10 cellular contexts compared by ENCODE assay signal in genomic region chr19:13978306-13978705, GRCh38. TPM values are rescaled to one million over a fixed set of nuclear protein-coding genes. Genes with fewer than 3 reads are reported as not detected.
DNase-seq lines count a peak whose midpoint lies in the region; ATAC-seq, FAIRE-seq and TF ChIP-seq lines count a peak whose summit lies in the region.
"Had no signal": no experiment of that assay in that cellular context is flagged by ENCODE, and none has a peak within 500 bp of the region (broad histone marks: within the 10 kb centered on the region; RNA-seq: fewer than 3 reads in every experiment).

No MANE protein-coding gene starts in this region.

- no peak for TF ChIP-seq EP300 in HepG2 (IDR thresholded peaks at IDR 0.05; ENCODE audit: low read depth in 2 of 2, low read length in 2 of 2)
- no peak for TF ChIP-seq EP300 in HepG2 (CRISPR knock-in tag; IDR thresholded peaks at IDR 0.05; ENCODE audit: borderline replicate concordance)

- H3K4me2 ChIP-seq in HepG2 (ENCODE audit: low read depth, low read length), result no peak overlapping the region

- CTCF ChIA-PET in HepG2 (lab: Yijun Ruan, JAX; ENCODE audit: low intra/inter-chr PET ratio, low total read pairs), result no interaction called here

- intact Hi-C loops in right lobe of liver (cut with DNase I) (no loop called here), HepG2 (cut with micrococcal nuclease; ENCODE audit: unreplicated experiment) (no loop called here), kidney (cut with DNase I) (no loop called here)

- no TSS peak for BruUV-seq in HepG2 (replicated peaks; lab: Mats Ljungman, UMichigan)

- in situ Hi-C loops in HepG2 (cut with HindIII; ENCODE audit: extremely low pct_ligation_motif_present, low pct_unique_long_range_greater_than_20kb), result no loop called here

- no peaks in the 10 kb centered on the region for H4K20me1 ChIP-seq in HepG2 (ENCODE audit: insufficient read depth, low read length)

- no peaks in the 10 kb centered on the region for H3K27me3 Mint-ChIP-seq in stimulated activated naive CD8-positive, alpha-beta T cell treated with anti-CD3 and anti-CD28 coated beads, Interleukin-15, amount 100 ng/mL, for 72 hours

- H3K27ac ChIP-seq in right lobe of liver (no peak overlapping the region), HepG2 (ENCODE audit: extremely low read length, insufficient read depth, low read length) (no peak overlapping the region), kidney (ENCODE audit: low read depth in 2 of 2, low read length in 2 of 2) (no peak overlapping the region)

- H3K9me3 ChIP-seq in right lobe of liver, result no peaks in the 10 kb centered on the region
- no peaks in the 10 kb centered on the region for H3K9me3 ChIP-seq in HepG2 (ENCODE audit: low read length)
- H3K9me3 ChIP-seq in kidney (ENCODE audit: control insufficient read depth in 1 of 2, low read length in 2 of 2), result no peaks in the 10 kb centered on the region

- H3K27ac Mint-ChIP-seq in stimulated activated naive CD8-positive, alpha-beta T cell treated with anti-CD3 and anti-CD28 coated beads, Interleukin-15, amount 100 ng/mL, for 72 hours, result peak overlapping the region in 1 of 2 donors; percentile 67

- peaks cover 0 to 11% (median 4%) of the 10 kb centered on the region in 4 donors for H3K36me3 ChIP-seq in right lobe of liver
- H3K36me3 ChIP-seq in HepG2 (replicated peaks in 1 of 2; ENCODE audit: control insufficient read depth in 1 of 2, insufficient read depth in 2 of 2, low read length in 2 of 2), result peaks cover 10 to 23% of the 10 kb centered on the region in 2 experiments; a peak in 3 of 5 replicates
- peaks cover 8 to 12% of the 10 kb centered on the region in 2 donors for H3K36me3 ChIP-seq in kidney (ENCODE audit: control insufficient read depth in 1 of 2, insufficient read depth in 2 of 2, low read length in 2 of 2)

- DNase-seq in right lobe of liver (peak in 2 of 3 donors; percentile 70 to 71), HepG2 (ENCODE audit: low spot score) (no peak), astrocyte of the hippocampus (ENCODE audit: low read depth, low spot score) (peak; percentile 62), kidney (peak; percentile 92), HCEC 1CT (no peak), SKM-1 treated with dmso at 0.1 percent for 144 hours (lab: John Stamatoyannopoulos, UW; ENCODE audit: unreplicated experiment) (no peak)
- peak; percentile 15 to 46 for DNase-seq in stimulated activated naive CD8-positive, alpha-beta T cell treated with anti-CD3 and anti-CD28 coated beads, Interleukin-15, amount 100 ng/mL, for 72 hours
- DNase-seq: DND-41 had no signal

- ATAC-seq in right lobe of liver (peak; percentile 64 to 78 (median 76)), HepG2 (no peak), GM21786 (IDR thresholded peaks at IDR 0.05; ENCODE audit: unreplicated experiment) (no peak)
- ATAC-seq in stimulated activated naive CD8-positive, alpha-beta T cell treated with anti-CD3 and anti-CD28 coated beads, Interleukin-15, amount 100 ng/mL, for 72 hours, result peak; percentile 64

- peak overlapping the region; percentile 58 to 80 for H3K4me3 Mint-ChIP-seq in stimulated activated naive CD8-positive, alpha-beta T cell treated with anti-CD3 and anti-CD28 coated beads, Interleukin-15, amount 100 ng/mL, for 72 hours

- H2AFZ ChIP-seq in HepG2 (ENCODE audit: low read length), result no peak overlapping the region

- TF ChIP-seq POLR2A in right lobe of liver (IDR thresholded peaks at IDR 0.05) (no peak), HepG2 (IDR thresholded peaks at IDR 0.05; ENCODE audit: insufficient read depth in 1 of 2, low read depth in 2 of 2, low read length in 2 of 2) (no peak)

- no peaks in the 10 kb centered on the region for H3K9me3 Mint-ChIP-seq in stimulated activated naive CD8-positive, alpha-beta T cell treated with anti-CD3 and anti-CD28 coated beads, Interleukin-15, amount 100 ng/mL, for 72 hours

- H3K27me3 ChIP-seq in right lobe of liver (no peaks in the 10 kb centered on the region), HepG2 (ENCODE audit: control insufficient read depth in 1 of 2, insufficient read depth in 2 of 2, low read length in 2 of 2) (no peaks in the 10 kb centered on the region)

- POLR2A ChIA-PET in HepG2 (lab: Yijun Ruan, JAX), result no interaction called here

- FAIRE-seq in HepG2 (lab: Jason Lieb, UNC) (no peak), kidney (lab: Jason Lieb, UNC) (no peak)

- TF ChIP-seq CTCF in right lobe of liver (IDR thresholded peaks at IDR 0.05) (no peak), HepG2 (CRISPR knock-in tag; IDR thresholded peaks at IDR 0.05) (no peak), kidney (IDR thresholded peaks at IDR 0.05; ENCODE audit: borderline replicate concordance, extremely low read depth, insufficient read depth) (no peak)

- no peak for TF ChIP-seq RAD21 in HepG2 (CRISPR knock-in tag; IDR thresholded peaks at IDR 0.05)

- WGBS in right lobe of liver (ENCODE audit: insufficient coverage, low coverage, low lambda C conversion rate, missing lambda C conversion rate), result 66% methylated on average over 4 of the region's 19 CpGs
- 92% methylated on average over 3 of the region's 19 CpGs for WGBS in HepG2 (ENCODE audit: low lambda C conversion rate)

- peak overlapping the region; percentile 16 to 33 (median 21) for H3K4me3 ChIP-seq in right lobe of liver
- no peak overlapping the region for H3K4me3 ChIP-seq in HepG2 (replicated peaks in 1 of 3; ENCODE audit: insufficient read depth in 1 of 3, low read depth in 2 of 3, low read length in 3 of 3)
- H3K4me3 ChIP-seq in kidney (ENCODE audit: low read length in 2 of 2), result no peak overlapping the region

- peaks cover 59% of the 10 kb centered on the region for H3K4me1 Mint-ChIP-seq in stimulated activated naive CD8-positive, alpha-beta T cell treated with anti-CD3 and anti-CD28 coated beads, Interleukin-15, amount 100 ng/mL, for 72 hours

- H3K9ac ChIP-seq in HepG2 (ENCODE audit: insufficient read depth, low read depth, low read length), result no peak overlapping the region
- H3K9ac ChIP-seq in kidney (ENCODE audit: low read length in 2 of 2), result no peak overlapping the region

- no peaks in the 10 kb centered on the region for H3K4me1 ChIP-seq in right lobe of liver
- H3K4me1 ChIP-seq in HepG2 (ENCODE audit: insufficient read depth, low read length), result no peaks in the 10 kb centered on the region
- H3K4me1 ChIP-seq in kidney (ENCODE audit: control insufficient read depth in 1 of 2, insufficient read depth in 1 of 2, low read depth in 1 of 2, low read length in 2 of 2), result peaks cover 0 to 4% of the 10 kb centered on the region in 2 donors

- H3K79me2 ChIP-seq in HepG2 (ENCODE audit: insufficient read depth, low read length), result no peaks in the 10 kb centered on the region

RNA-seq across cellular contexts. Expression of gene DCAF15, which starts 26.0 kb away (rescaled TPM):
- total RNA-seq in right lobe of liver (1 to 10 TPM; 5.6 to 8.7 (median 7.7) TPM), HepG2 (2016; rRNA removed; fragmentation: Illumina TruSeq; extraction: Trizol) (8.5 and 14.0 TPM in 2 replicates), kidney (35.5 TPM)
- total RNA-seq in HepG2 (2016; cell fraction: cytosol; rRNA removed; fragmentation: Illumina TruSeq; extraction: Trizol; ENCODE audit: low read depth), result 11.3 and 12.1 TPM in 2 replicates
- 7.3 and 14.2 TPM in 2 replicates for total RNA-seq in HepG2 (2016; cell fraction: insoluble cytoplasmic fraction; rRNA removed; fragmentation: Illumina TruSeq; extraction: Trizol)
- total RNA-seq in HepG2 (2016; cell fraction: membrane; rRNA removed; fragmentation: Illumina TruSeq; extraction: Trizol), result 13.3 and 15.4 TPM in 2 replicates
- 12.9 and 17.6 TPM in 2 replicates for total RNA-seq in HepG2 (2016; cell fraction: nucleus; rRNA removed; fragmentation: Illumina TruSeq; extraction: Trizol)
- polyA plus RNA-seq in HepG2 (2011; rRNA removed) (13.5 and 13.6 TPM in 2 replicates), kidney (ENCODE audit: insufficient read depth, low read depth, low replicate concordance) (21.9 TPM)
- 5.9 and 10.2 TPM in 2 replicates for polyA plus RNA-seq in HepG2 (2011; cell fraction: cytosol; rRNA removed)
- polyA plus RNA-seq in HepG2 (2011; cell fraction: nucleus; rRNA removed), result 69.0 and 111 TPM in 2 replicates
- 9.5 and 10.5 TPM in 2 replicates for polyA plus RNA-seq in HepG2 (2012)
- polyA plus RNA-seq in HepG2 (2016; cell fraction: cytosol; fragmentation: Illumina TruSeq; extraction: Trizol; ENCODE audit: low read depth), result 8.3 and 9.9 TPM in 2 replicates
- polyA plus RNA-seq in HepG2 (2016; cell fraction: insoluble cytoplasmic fraction; fragmentation: Illumina TruSeq; extraction: Trizol; ENCODE audit: low read depth), result 15.3 and 20.8 TPM in 2 replicates
- 8.6 TPM in 2 replicates for polyA plus RNA-seq in HepG2 (2016; cell fraction: membrane; fragmentation: Illumina TruSeq; extraction: Trizol; ENCODE audit: low read depth)
- polyA plus RNA-seq in HepG2 (2016; cell fraction: nucleus; fragmentation: Illumina TruSeq; extraction: Trizol; ENCODE audit: insufficient read depth, low read depth), result 52.7 and 54.2 TPM in 2 replicates
- 18.8 and 26.1 TPM in 2 replicates for polyA minus RNA-seq in HepG2 (2011; rRNA and poly(A)+ RNA removed; ENCODE audit: low replicate concordance)
- 6.5 and 8.8 TPM in 2 replicates for polyA minus RNA-seq in HepG2 (2011; cell fraction: cytosol; rRNA and poly(A)+ RNA removed)
- 12.1 and 15.6 TPM in 2 replicates for polyA minus RNA-seq in HepG2 (2011; cell fraction: nucleus; rRNA and poly(A)+ RNA removed)

RNA-seq across cellular contexts. Expression of gene RFX1, which starts 27.8 kb away (rescaled TPM):
- 1 to 10 TPM; 2.5 to 9.3 (median 5.7) TPM for total RNA-seq in right lobe of liver
- 1.3 and 1.4 TPM in 2 replicates for total RNA-seq in HepG2 (2016; rRNA removed; fragmentation: Illumina TruSeq; extraction: Trizol)
- 0.62 and 1.0 TPM in 2 replicates for total RNA-seq in HepG2 (2016; cell fraction: cytosol; rRNA removed; fragmentation: Illumina TruSeq; extraction: Trizol; ENCODE audit: low read depth)
- total RNA-seq in HepG2 (2016; cell fraction: insoluble cytoplasmic fraction; rRNA removed; fragmentation: Illumina TruSeq; extraction: Trizol), result 1.2 and 1.9 TPM in 2 replicates
- total RNA-seq in HepG2 (2016; cell fraction: membrane; rRNA removed; fragmentation: Illumina TruSeq; extraction: Trizol), result 1.2 and 1.6 TPM in 2 replicates
- total RNA-seq in HepG2 (2016; cell fraction: nucleus; rRNA removed; fragmentation: Illumina TruSeq; extraction: Trizol), result 2.1 and 2.3 TPM in 2 replicates
- 0.56 and 1.1 TPM in 2 replicates for polyA plus RNA-seq in HepG2 (2011; rRNA removed)
- 0.14 and 0.17 TPM in 2 replicates for polyA plus RNA-seq in HepG2 (2011; cell fraction: cytosol; rRNA removed)
- polyA plus RNA-seq in HepG2 (2011; cell fraction: nucleus; rRNA removed), result 5.8 and 9.2 TPM in 2 replicates
- polyA plus RNA-seq in HepG2 (2012), result 2.1 and 3.0 TPM in 2 replicates
- 0.23 and 0.45 TPM in 2 replicates for polyA plus RNA-seq in HepG2 (2016; cell fraction: cytosol; fragmentation: Illumina TruSeq; extraction: Trizol; ENCODE audit: low read depth)
- polyA plus RNA-seq in HepG2 (2016; cell fraction: insoluble cytoplasmic fraction; fragmentation: Illumina TruSeq; extraction: Trizol; ENCODE audit: low read depth), result 1.9 and 3.5 TPM in 2 replicates
- 0.90 and 1.1 TPM in 2 replicates for polyA plus RNA-seq in HepG2 (2016; cell fraction: membrane; fragmentation: Illumina TruSeq; extraction: Trizol; ENCODE audit: low read depth)
- 8.9 and 9.5 TPM in 2 replicates for polyA plus RNA-seq in HepG2 (2016; cell fraction: nucleus; fragmentation: Illumina TruSeq; extraction: Trizol; ENCODE audit: insufficient read depth, low read depth)
- polyA minus RNA-seq in HepG2 (2011; rRNA and poly(A)+ RNA removed; ENCODE audit: low replicate concordance), result 1.2 and 1.4 TPM in 2 replicates
- 1.5 and 2.4 TPM in 2 replicates for polyA minus RNA-seq in HepG2 (2011; cell fraction: cytosol; rRNA and poly(A)+ RNA removed)
- polyA minus RNA-seq in HepG2 (2011; cell fraction: nucleus; rRNA and poly(A)+ RNA removed), result 1.1 and 3.0 TPM in 2 replicates
- 17.9 TPM for total RNA-seq in kidney
- 5.2 TPM for polyA plus RNA-seq in kidney (ENCODE audit: insufficient read depth, low read depth, low replicate concordance)

RNA-seq across cellular contexts. Expression of gene PODNL1, which starts 40.1 kb away (rescaled TPM):
- total RNA-seq in right lobe of liver (under 1 TPM in 2 of 6 experiments, not detected in 4; 0.19 to 0.33 TPM), HepG2 (2016; rRNA removed; fragmentation: Illumina TruSeq; extraction: Trizol) (not detected in 2 replicates), kidney (3.0 TPM)
- total RNA-seq in HepG2 (2016; cell fraction: cytosol; rRNA removed; fragmentation: Illumina TruSeq; extraction: Trizol; ENCODE audit: low read depth), result not detected in 2 replicates
- total RNA-seq in HepG2 (2016; cell fraction: insoluble cytoplasmic fraction; rRNA removed; fragmentation: Illumina TruSeq; extraction: Trizol), result not detected in 2 replicates
- total RNA-seq in HepG2 (2016; cell fraction: membrane; rRNA removed; fragmentation: Illumina TruSeq; extraction: Trizol), result 0.17 TPM in 1 of 2 replicates, not detected in the other
- not detected in 2 replicates for total RNA-seq in HepG2 (2016; cell fraction: nucleus; rRNA removed; fragmentation: Illumina TruSeq; extraction: Trizol)
- polyA plus RNA-seq in HepG2 (2011; rRNA removed) (0.18 TPM in 1 of 2 replicates, not detected in the other), kidney (ENCODE audit: insufficient read depth, low read depth, low replicate concordance) (not detected)
- polyA plus RNA-seq in HepG2 (2011; cell fraction: cytosol; rRNA removed), result 0.15 TPM in 1 of 2 replicates, not detected in the other
- 0.26 TPM in 2 replicates for polyA plus RNA-seq in HepG2 (2011; cell fraction: nucleus; rRNA removed)
- polyA plus RNA-seq in HepG2 (2012), result 0.19 and 0.24 TPM in 2 replicates
- not detected in 2 replicates for polyA plus RNA-seq in HepG2 (2016; cell fraction: cytosol; fragmentation: Illumina TruSeq; extraction: Trizol; ENCODE audit: low read depth)
- polyA plus RNA-seq in HepG2 (2016; cell fraction: insoluble cytoplasmic fraction; fragmentation: Illumina TruSeq; extraction: Trizol; ENCODE audit: low read depth), result not detected in 2 replicates
- polyA plus RNA-seq in HepG2 (2016; cell fraction: membrane; fragmentation: Illumina TruSeq; extraction: Trizol; ENCODE audit: low read depth), result not detected in 2 replicates
- polyA plus RNA-seq in HepG2 (2016; cell fraction: nucleus; fragmentation: Illumina TruSeq; extraction: Trizol; ENCODE audit: insufficient read depth, low read depth), result not detected in 2 replicates
- 0.54 TPM in 1 of 2 replicates, not detected in the other for polyA minus RNA-seq in HepG2 (2011; rRNA and poly(A)+ RNA removed; ENCODE audit: low replicate concordance)
- polyA minus RNA-seq in HepG2 (2011; cell fraction: cytosol; rRNA and poly(A)+ RNA removed), result not detected in 2 replicates
- not detected in 2 replicates for polyA minus RNA-seq in HepG2 (2011; cell fraction: nucleus; rRNA and poly(A)+ RNA removed)

RNA-seq across cellular contexts. Expression of gene RLN3, which starts 49.6 kb away (rescaled TPM):
- total RNA-seq in right lobe of liver (not detected), HepG2 (2016; rRNA removed; fragmentation: Illumina TruSeq; extraction: Trizol) (not detected in 2 replicates), kidney (not detected)
- total RNA-seq in HepG2 (2016; cell fraction: cytosol; rRNA removed; fragmentation: Illumina TruSeq; extraction: Trizol; ENCODE audit: low read depth), result not detected in 2 replicates
- not detected in 2 replicates for total RNA-seq in HepG2 (2016; cell fraction: insoluble cytoplasmic fraction; rRNA removed; fragmentation: Illumina TruSeq; extraction: Trizol)
- total RNA-seq in HepG2 (2016; cell fraction: membrane; rRNA removed; fragmentation: Illumina TruSeq; extraction: Trizol), result not detected in 2 replicates
- not detected in 2 replicates for total RNA-seq in HepG2 (2016; cell fraction: nucleus; rRNA removed; fragmentation: Illumina TruSeq; extraction: Trizol)
- polyA plus RNA-seq in HepG2 (2011; rRNA removed) (not detected in 2 replicates), kidney (ENCODE audit: insufficient read depth, low read depth, low replicate concordance) (not detected)
- polyA plus RNA-seq in HepG2 (2011; cell fraction: cytosol; rRNA removed), result not detected in 2 replicates
- not detected in 2 replicates for polyA plus RNA-seq in HepG2 (2011; cell fraction: nucleus; rRNA removed)
- polyA plus RNA-seq in HepG2 (2012), result not detected in 2 replicates
- not detected in 2 replicates for polyA plus RNA-seq in HepG2 (2016; cell fraction: cytosol; fragmentation: Illumina TruSeq; extraction: Trizol; ENCODE audit: low read depth)
- polyA plus RNA-seq in HepG2 (2016; cell fraction: insoluble cytoplasmic fraction; fragmentation: Illumina TruSeq; extraction: Trizol; ENCODE audit: low read depth), result not detected in 2 replicates
- polyA plus RNA-seq in HepG2 (2016; cell fraction: membrane; fragmentation: Illumina TruSeq; extraction: Trizol; ENCODE audit: low read depth), result not detected in 2 replicates
- not detected in 2 replicates for polyA plus RNA-seq in HepG2 (2016; cell fraction: nucleus; fragmentation: Illumina TruSeq; extraction: Trizol; ENCODE audit: insufficient read depth, low read depth)
- not detected in 2 replicates for polyA minus RNA-seq in HepG2 (2011; rRNA and poly(A)+ RNA removed; ENCODE audit: low replicate concordance)
- polyA minus RNA-seq in HepG2 (2011; cell fraction: cytosol; rRNA and poly(A)+ RNA removed), result not detected in 2 replicates
- not detected in 2 replicates for polyA minus RNA-seq in HepG2 (2011; cell fraction: nucleus; rRNA and poly(A)+ RNA removed)
- total RNA-seq: pulmonary artery endothelial cell had no signal

RNA-seq across cellular contexts. Expression of gene IL27RA, which starts 53.3 kb away (rescaled TPM):
- total RNA-seq in right lobe of liver (1 to 10 TPM; 1.1 to 3.0 (median 1.5) TPM), HepG2 (2016; rRNA removed; fragmentation: Illumina TruSeq; extraction: Trizol) (3.4 and 8.1 TPM in 2 replicates), kidney (14.1 TPM)
- 1.0 and 1.4 TPM in 2 replicates for total RNA-seq in HepG2 (2016; cell fraction: cytosol; rRNA removed; fragmentation: Illumina TruSeq; extraction: Trizol; ENCODE audit: low read depth)
- 3.0 and 8.3 TPM in 2 replicates for total RNA-seq in HepG2 (2016; cell fraction: insoluble cytoplasmic fraction; rRNA removed; fragmentation: Illumina TruSeq; extraction: Trizol)
- 2.5 and 2.7 TPM in 2 replicates for total RNA-seq in HepG2 (2016; cell fraction: membrane; rRNA removed; fragmentation: Illumina TruSeq; extraction: Trizol)
- total RNA-seq in HepG2 (2016; cell fraction: nucleus; rRNA removed; fragmentation: Illumina TruSeq; extraction: Trizol), result 6.3 and 7.8 TPM in 2 replicates
- polyA plus RNA-seq in HepG2 (2011; rRNA removed) (3.5 and 5.4 TPM in 2 replicates), kidney (ENCODE audit: insufficient read depth, low read depth, low replicate concordance) (3.1 TPM)
- 3.1 and 3.5 TPM in 2 replicates for polyA plus RNA-seq in HepG2 (2011; cell fraction: cytosol; rRNA removed)
- 2.7 and 3.5 TPM in 2 replicates for polyA plus RNA-seq in HepG2 (2011; cell fraction: nucleus; rRNA removed)
- polyA plus RNA-seq in HepG2 (2012), result 1.8 and 3.6 TPM in 2 replicates
- polyA plus RNA-seq in HepG2 (2016; cell fraction: cytosol; fragmentation: Illumina TruSeq; extraction: Trizol; ENCODE audit: low read depth), result 0.75 and 0.87 TPM in 2 replicates
- polyA plus RNA-seq in HepG2 (2016; cell fraction: insoluble cytoplasmic fraction; fragmentation: Illumina TruSeq; extraction: Trizol; ENCODE audit: low read depth), result 2.7 and 3.1 TPM in 2 replicates
- 1.7 and 2.1 TPM in 2 replicates for polyA plus RNA-seq in HepG2 (2016; cell fraction: membrane; fragmentation: Illumina TruSeq; extraction: Trizol; ENCODE audit: low read depth)
- polyA plus RNA-seq in HepG2 (2016; cell fraction: nucleus; fragmentation: Illumina TruSeq; extraction: Trizol; ENCODE audit: insufficient read depth, low read depth), result 10.9 and 11.1 TPM in 2 replicates
- 5.4 and 21.7 TPM in 2 replicates for polyA minus RNA-seq in HepG2 (2011; rRNA and poly(A)+ RNA removed; ENCODE audit: low replicate concordance)
- 1.9 and 2.9 TPM in 2 replicates for polyA minus RNA-seq in HepG2 (2011; cell fraction: cytosol; rRNA and poly(A)+ RNA removed)
- 1.1 and 1.3 TPM in 2 replicates for polyA minus RNA-seq in HepG2 (2011; cell fraction: nucleus; rRNA and poly(A)+ RNA removed)

Comparison
In these comparisons a context has a peak if more than half of its experiments do, and no peak if none do; other contexts are left out.
1. ATAC-seq: peak in right lobe of liver (4 of 4) and stimulated activated naive CD8-positive, alpha-beta T cell treated with anti-CD3 and anti-CD28 coated beads, Interleukin-15, amount 100 ng/mL, for 72 hours (single experiment); none in HepG2 (single experiment) and GM21786 (single experiment).
2. DNase-seq: peak in right lobe of liver (2 of 3), astrocyte of the hippocampus (single experiment), kidney (single experiment) and stimulated activated naive CD8-positive, alpha-beta T cell treated with anti-CD3 and anti-CD28 coated beads, Interleukin-15, amount 100 ng/mL, for 72 hours (2 of 2); none in HepG2 (single experiment), HCEC 1CT (single experiment) and SKM-1 treated with dmso at 0.1 percent for 144 hours (single experiment).
3. H3K4me3 ChIP-seq: peak in right lobe of liver (3 of 3); none in HepG2 (0 of 3) and kidney (0 of 2).